13 cellular contexts compared by ENCODE assay signal in genomic region chr2:586518-587370, GRCh38.
DNase-seq lines count a peak whose midpoint lies in the region; ATAC-seq and TF ChIP-seq lines count a peak whose summit lies in the region.
"Had no signal": no experiment of that assay in that cellular context is flagged by ENCODE, and none has a peak within 500 bp of the region (broad histone marks: within the 10 kb centered on the region; RNA-seq: fewer than 3 reads in every experiment).

No MANE protein-coding gene starts in this region.

- TF ChIP-seq CTCF in PC-3 (conservative IDR thresholded peaks at IDR 0.05; ENCODE audit: low read depth, low read length) (no peak), progenitor cell of endocrine pancreas (IDR thresholded peaks at IDR 0.05; ENCODE audit: unreplicated experiment) (no peak)

- H3K4me1 Mint-ChIP-seq in progenitor cell of endocrine pancreas (ENCODE audit: low read depth): peaks cover 22% of the 10 kb centered on the region

- no peaks in the 10 kb centered on the region for H3K27me3 ChIP-seq in Karpas-422 (ENCODE audit: low read length)
- H3K27me3 ChIP-seq in PC-3 (ENCODE audit: low read length): no peaks in the 10 kb centered on the region
- no peaks in the 10 kb centered on the region for H3K27me3 ChIP-seq in layer of hippocampus (ENCODE audit: control insufficient read depth, insufficient read depth, low read length)
- H3K27me3 ChIP-seq: foreskin keratinocyte, transverse colon had no signal

- ATAC-seq in PC-3 (peak; percentile 56), GM21825 (IDR thresholded peaks at IDR 0.05; ENCODE audit: unreplicated experiment) (no peak)
- ATAC-seq: activated T-cell treated with anti-CD3 and anti-CD28 coated beads, Interleukin-2, amount 50 U/mL, for 72 hours; foreskin keratinocyte had no signal

- H3K4me1 ChIP-seq in Karpas-422 (ENCODE audit: low read length) (peaks cover 33% of the 10 kb centered on the region), PC-3 (ENCODE audit: insufficient read depth, low read length) (peaks cover 5% of the 10 kb centered on the region; the same call in 1 of the 2 replicates)
- H3K4me1 ChIP-seq: foreskin keratinocyte, transverse colon had no signal

- H3K4me2 ChIP-seq in Karpas-422 (ENCODE audit: low read depth, low read length, poor library complexity, severe bottlenecking): no peak overlapping the region
- no peak overlapping the region for H3K4me2 ChIP-seq in PC-3 (ENCODE audit: low read length)
- H3K4me2 ChIP-seq: smooth muscle cell had no signal

- H3K9me3 ChIP-seq in Karpas-422 (ENCODE audit: low read length) (no peaks in the 10 kb centered on the region), PC-3 (ENCODE audit: low read length) (no peaks in the 10 kb centered on the region)
- H3K9me3 ChIP-seq: transverse colon had no signal

- H4K20me1 ChIP-seq in Karpas-422 (ENCODE audit: insufficient read depth, low read depth, low read length): no peaks in the 10 kb centered on the region
- no peaks in the 10 kb centered on the region for H4K20me1 ChIP-seq in PC-3 (ENCODE audit: low read length)

- no peaks in the 10 kb centered on the region for H3K36me3 ChIP-seq in Karpas-422 (ENCODE audit: insufficient read depth, low read length)
- H3K36me3 ChIP-seq in PC-3 (ENCODE audit: low read depth, low read length): no peaks in the 10 kb centered on the region
- H3K36me3 ChIP-seq: transverse colon had no signal

- no peak overlapping the region for H3K4me3 Mint-ChIP-seq in progenitor cell of endocrine pancreas (ENCODE audit: low read depth)
- H3K4me3 Mint-ChIP-seq: activated CD4-positive, alpha-beta memory T cell treated with anti-CD3 and anti-CD28 coated beads, Interleukin-2, amount 10 ng/mL, durations not matched to agents 7 days and 5 days; activated T-cell treated with anti-CD3 and anti-CD28 coated beads, Interleukin-2, amount 50 U/mL, for 72 hours had no signal

- H3K79me2 ChIP-seq in Karpas-422 (ENCODE audit: low read length) (no peaks in the 10 kb centered on the region), PC-3 (ENCODE audit: low read length) (no peaks in the 10 kb centered on the region)

- intact Hi-C loops in PC-3 (cut with micrococcal nuclease): loop anchor here (5.0 kb wide), 1 partner anchor 41 kb away; no protein-coding TSS in a partner anchor

- DNase-seq in Karpas-422 (no peak), PC-3 (no peak), progenitor cell of endocrine pancreas (ENCODE audit: low spot score, unreplicated experiment) (no peak), COR-L47 (lab: John Stamatoyannopoulos, UW) (no peak)
- DNase-seq in stimulated activated CD4-positive, alpha-beta T cell treated with anti-CD3 and anti-CD28 coated beads, Interleukin-4, amount 100 ng/mL, for 24 hours: no peak
- DNase-seq: activated CD4-positive, alpha-beta memory T cell treated with anti-CD3 and anti-CD28 coated beads, Interleukin-2, amount 10 ng/mL, durations not matched to agents 7 days and 5 days; activated T-cell treated with anti-CD3 and anti-CD28 coated beads, Interleukin-2, amount 50 U/mL, for 72 hours; foreskin keratinocyte; NCI-H524 treated with DMSO at 0.1 percent for 48 hours; transverse colon had no signal

- no peaks in the 10 kb centered on the region for H3K9me3 Mint-ChIP-seq in progenitor cell of endocrine pancreas (ENCODE audit: low read depth)
- H3K9me3 Mint-ChIP-seq: activated CD4-positive, alpha-beta memory T cell treated with anti-CD3 and anti-CD28 coated beads, Interleukin-2, amount 10 ng/mL, durations not matched to agents 7 days and 5 days; activated T-cell treated with anti-CD3 and anti-CD28 coated beads, Interleukin-2, amount 50 U/mL, for 72 hours had no signal

- POLR2A ChIA-PET in PC-3 (lab: Charles Lee; ENCODE audit: unreplicated experiment): no interaction called here

- no peaks in the 10 kb centered on the region for H3K27me3 Mint-ChIP-seq in progenitor cell of endocrine pancreas

- BruUV-seq in PC-3 (replicated peaks; lab: Mats Ljungman, UMichigan): no TSS peak

- no peak overlapping the region for H2AFZ ChIP-seq in Karpas-422 (ENCODE audit: low read length)
- no peak overlapping the region; the same call in 1 of the 2 replicates for H2AFZ ChIP-seq in PC-3 (ENCODE audit: low read length)

- H3K36me3 Mint-ChIP-seq in progenitor cell of endocrine pancreas (ENCODE audit: insufficient read depth): no peaks in the 10 kb centered on the region

- H3K9me2 ChIP-seq in Karpas-422 (replicated peaks; ENCODE audit: insufficient read depth, low read length): no peaks in the 10 kb centered on the region
- no peaks in the 10 kb centered on the region for H3K9me2 ChIP-seq in PC-3 (replicated peaks; ENCODE audit: low read length)

- H3K27ac ChIP-seq in Karpas-422 (ENCODE audit: low read length) (peak overlapping the region; percentile 91), PC-3 (ENCODE audit: low read length) (no peak overlapping the region), layer of hippocampus (ENCODE audit: low read depth, low read length) (peak overlapping the region; percentile 35)
- H3K27ac ChIP-seq: foreskin keratinocyte, transverse colon had no signal

- H3K4me3 ChIP-seq in Karpas-422 (ENCODE audit: low read length): no peak overlapping the region
- H3K4me3 ChIP-seq in PC-3 (ENCODE audit: low read length): no peak overlapping the region
- H3K4me3 ChIP-seq: smooth muscle cell, transverse colon had no signal

- CTCF ChIA-PET in PC-3 (lab: Charles Lee): no interaction called here

- no peaks in the 10 kb centered on the region for H3F3A ChIP-seq in PC-3 (ENCODE audit: low read length, unreplicated experiment)

- H3K27ac Mint-ChIP-seq in progenitor cell of endocrine pancreas: peak overlapping the region; percentile 97
- H3K27ac Mint-ChIP-seq: activated CD4-positive, alpha-beta memory T cell treated with anti-CD3 and anti-CD28 coated beads, Interleukin-2, amount 10 ng/mL, durations not matched to agents 7 days and 5 days; activated T-cell treated with anti-CD3 and anti-CD28 coated beads, Interleukin-2, amount 50 U/mL, for 72 hours had no signal

- H3K9ac ChIP-seq in Karpas-422 (ENCODE audit: low read length): no peak overlapping the region
- no peak overlapping the region for H3K9ac ChIP-seq in PC-3 (ENCODE audit: low read length)
